1 cellular context compared by ENCODE assay signal in the genomic region with DNA sequence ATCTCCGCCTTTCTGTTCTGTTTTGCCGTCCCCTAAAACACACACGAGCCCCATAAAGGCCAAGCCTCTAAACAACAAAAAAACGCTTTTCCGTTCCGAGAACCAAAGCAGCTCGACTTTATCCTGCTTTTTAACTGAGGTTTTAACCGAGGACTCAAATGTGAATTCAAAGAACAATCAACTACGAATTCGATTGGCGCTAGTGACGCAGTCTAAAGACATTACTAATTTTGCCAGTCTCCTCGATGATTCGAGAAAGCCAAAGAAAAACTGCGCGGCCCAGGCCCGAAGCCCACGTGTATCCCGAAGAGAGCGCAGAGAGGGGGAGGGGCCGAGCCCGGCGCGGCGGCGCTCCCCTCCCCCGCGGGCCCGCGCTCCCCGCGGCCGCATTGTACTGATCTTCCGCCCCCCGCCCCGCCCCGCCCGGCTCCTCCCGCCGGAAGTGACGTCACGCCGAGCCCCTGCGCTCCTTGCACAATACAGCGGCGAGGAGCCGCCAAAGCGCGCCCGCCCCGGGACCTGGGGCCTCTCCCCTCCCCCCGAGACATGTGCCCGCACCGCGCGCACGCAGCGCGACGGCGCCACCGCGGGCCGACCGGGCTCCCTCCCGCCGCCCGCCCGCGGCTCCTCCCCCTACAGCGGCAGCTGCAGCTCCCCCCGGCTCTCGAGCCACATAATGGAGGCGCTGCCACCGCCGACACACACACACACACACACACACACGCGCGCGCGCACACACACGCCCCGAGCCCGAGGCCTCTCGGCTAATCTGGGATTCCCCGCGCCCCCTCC.
TF ChIP-seq lines count a peak whose summit lies in the region.

No MANE protein-coding gene starts in this region.

TF ChIP-seq in K562, 482 proteins besides CTCF, POLR2A, EP300 and RAD21 (continued from another document):
- TF ChIP-seq TAF9B (IDR thresholded peaks at IDR 0.05; ENCODE audit: partially characterized antibody) (peak; percentile 31), RERE (CRISPR knock-in tag; IDR thresholded peaks at IDR 0.05; ENCODE audit: borderline replicate concordance) (0 out of 2 replicates have a peak, but pooled peaks have one; percentile 52), CEBPB (tag; IDR thresholded peaks at IDR 0.05) (peak; percentile 89), MYC (IDR thresholded peaks at IDR 0.05; ENCODE audit: low read depth, low read length) (peak; percentile 99), MYC (CRISPR knock-in tag; IDR thresholded peaks at IDR 0.05; ENCODE audit: borderline replicate concordance, low read depth) (no peak), POLR2H (tag; IDR thresholded peaks at IDR 0.05; ENCODE audit: low read depth) (peak; percentile 16; the same call in 1 of the 2 replicates), SIN3A (IDR thresholded peaks at IDR 0.05; ENCODE audit: borderline replicate concordance in 2 of 2, control insufficient read depth in 1 of 2, low read depth in 2 of 2, low read length in 2 of 2) (peak; percentile 96 to 99; a peak in 3 of 4 replicates), ZNF584 (CRISPR knock-in tag; IDR thresholded peaks at IDR 0.05; ENCODE audit: low read depth) (peak; percentile 88), ZMIZ1 (IDR thresholded peaks at IDR 0.05; ENCODE audit: low read depth in 2 of 2, low read length in 2 of 2) (peak in 1 of 2 experiments; percentile 45; a peak in 1 of 4 replicates), ZNF133 (CRISPR knock-in tag; IDR thresholded peaks at IDR 0.05) (no peak), HDAC1 (IDR thresholded peaks at IDR 0.05) (peak; percentile 34 to 96; a peak in 2 of 4 replicates), CHD2 (IDR thresholded peaks at IDR 0.05; ENCODE audit: low read depth, low read length) (peak; percentile 67), FUS (optimal IDR thresholded peaks at IDR 0.05; ENCODE audit: low read depth, low read length) (peak; percentile 22), NEUROD1 (IDR thresholded peaks at IDR 0.05; ENCODE audit: borderline replicate concordance, low read depth, low read length, partially characterized antibody) (peak; percentile 26), KAT8 (IDR thresholded peaks at IDR 0.05; ENCODE audit: low read depth) (no peak), MTA2 (IDR thresholded peaks at IDR 0.05; ENCODE audit: low read depth) (no peak), CBX3 (IDR thresholded peaks at IDR 0.05; ENCODE audit: borderline replicate concordance in 1 of 2, low read length in 2 of 2) (peak in 1 of 2 experiments; percentile 20; a peak in 1 of 3 replicates), ZNF644 (tag; IDR thresholded peaks at IDR 0.05; ENCODE audit: low read depth) (no peak), SMAD4 (CRISPR knock-in tag; conservative IDR thresholded peaks at IDR 0.05) (peak; percentile 92), CREM (IDR thresholded peaks at IDR 0.05; ENCODE audit: low read depth) (peak; percentile 91), GABPB1 (CRISPR knock-in tag; IDR thresholded peaks at IDR 0.05) (peak; percentile 92)
- TF ChIP-seq, protein P1, sequence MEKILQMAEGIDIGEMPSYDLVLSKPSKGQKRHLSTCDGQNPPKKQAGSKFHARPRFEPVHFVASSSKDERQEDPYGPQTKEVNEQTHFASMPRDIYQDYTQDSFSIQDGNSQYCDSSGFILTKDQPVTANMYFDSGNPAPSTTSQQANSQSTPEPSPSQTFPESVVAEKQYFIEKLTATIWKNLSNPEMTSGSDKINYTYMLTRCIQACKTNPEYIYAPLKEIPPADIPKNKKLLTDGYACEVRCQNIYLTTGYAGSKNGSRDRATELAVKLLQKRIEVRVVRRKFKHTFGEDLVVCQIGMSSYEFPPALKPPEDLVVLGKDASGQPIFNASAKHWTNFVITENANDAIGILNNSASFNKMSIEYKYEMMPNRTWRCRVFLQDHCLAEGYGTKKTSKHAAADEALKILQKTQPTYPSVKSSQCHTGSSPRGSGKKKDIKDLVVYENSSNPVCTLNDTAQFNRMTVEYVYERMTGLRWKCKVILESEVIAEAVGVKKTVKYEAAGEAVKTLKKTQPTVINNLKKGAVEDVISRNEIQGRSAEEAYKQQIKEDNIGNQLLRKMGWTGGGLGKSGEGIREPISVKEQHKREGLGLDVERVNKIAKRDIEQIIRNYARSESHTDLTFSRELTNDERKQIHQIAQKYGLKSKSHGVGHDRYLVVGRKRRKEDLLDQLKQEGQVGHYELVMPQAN (IDR thresholded peaks at IDR 0.05; ENCODE audit: borderline replicate concordance): peak; percentile 98
- TF ChIP-seq, protein P2, sequence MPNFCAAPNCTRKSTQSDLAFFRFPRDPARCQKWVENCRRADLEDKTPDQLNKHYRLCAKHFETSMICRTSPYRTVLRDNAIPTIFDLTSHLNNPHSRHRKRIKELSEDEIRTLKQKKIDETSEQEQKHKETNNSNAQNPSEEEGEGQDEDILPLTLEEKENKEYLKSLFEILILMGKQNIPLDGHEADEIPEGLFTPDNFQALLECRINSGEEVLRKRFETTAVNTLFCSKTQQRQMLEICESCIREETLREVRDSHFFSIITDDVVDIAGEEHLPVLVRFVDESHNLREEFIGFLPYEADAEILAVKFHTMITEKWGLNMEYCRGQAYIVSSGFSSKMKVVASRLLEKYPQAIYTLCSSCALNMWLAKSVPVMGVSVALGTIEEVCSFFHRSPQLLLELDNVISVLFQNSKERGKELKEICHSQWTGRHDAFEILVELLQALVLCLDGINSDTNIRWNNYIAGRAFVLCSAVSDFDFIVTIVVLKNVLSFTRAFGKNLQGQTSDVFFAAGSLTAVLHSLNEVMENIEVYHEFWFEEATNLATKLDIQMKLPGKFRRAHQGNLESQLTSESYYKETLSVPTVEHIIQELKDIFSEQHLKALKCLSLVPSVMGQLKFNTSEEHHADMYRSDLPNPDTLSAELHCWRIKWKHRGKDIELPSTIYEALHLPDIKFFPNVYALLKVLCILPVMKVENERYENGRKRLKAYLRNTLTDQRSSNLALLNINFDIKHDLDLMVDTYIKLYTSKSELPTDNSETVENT (CRISPR knock-in tag; IDR thresholded peaks at IDR 0.05): peak; percentile 85; the same call in 1 of the 2 replicates
